ENCODE assay signal across 5 cellular contexts in genomic region chr12:97524812-97525211, GRCh38.
"Had no signal": no experiment of that assay in that cellular context is flagged by ENCODE, and none has a peak within 500 bp of the region (broad histone marks: within the 10 kb centered on the region; RNA-seq: fewer than 3 reads in every experiment).

No MANE protein-coding gene starts in this region.

- DNase-seq: IMR-90, KBM-7 had no signal

- H3K27ac ChIP-seq: HL-60 had no signal

- H3K4me3 ChIP-seq: K562 had no signal

- ATAC-seq: HepG2, K562 had no signal
